7 cellular contexts compared by ENCODE assay signal in the genomic region with DNA sequence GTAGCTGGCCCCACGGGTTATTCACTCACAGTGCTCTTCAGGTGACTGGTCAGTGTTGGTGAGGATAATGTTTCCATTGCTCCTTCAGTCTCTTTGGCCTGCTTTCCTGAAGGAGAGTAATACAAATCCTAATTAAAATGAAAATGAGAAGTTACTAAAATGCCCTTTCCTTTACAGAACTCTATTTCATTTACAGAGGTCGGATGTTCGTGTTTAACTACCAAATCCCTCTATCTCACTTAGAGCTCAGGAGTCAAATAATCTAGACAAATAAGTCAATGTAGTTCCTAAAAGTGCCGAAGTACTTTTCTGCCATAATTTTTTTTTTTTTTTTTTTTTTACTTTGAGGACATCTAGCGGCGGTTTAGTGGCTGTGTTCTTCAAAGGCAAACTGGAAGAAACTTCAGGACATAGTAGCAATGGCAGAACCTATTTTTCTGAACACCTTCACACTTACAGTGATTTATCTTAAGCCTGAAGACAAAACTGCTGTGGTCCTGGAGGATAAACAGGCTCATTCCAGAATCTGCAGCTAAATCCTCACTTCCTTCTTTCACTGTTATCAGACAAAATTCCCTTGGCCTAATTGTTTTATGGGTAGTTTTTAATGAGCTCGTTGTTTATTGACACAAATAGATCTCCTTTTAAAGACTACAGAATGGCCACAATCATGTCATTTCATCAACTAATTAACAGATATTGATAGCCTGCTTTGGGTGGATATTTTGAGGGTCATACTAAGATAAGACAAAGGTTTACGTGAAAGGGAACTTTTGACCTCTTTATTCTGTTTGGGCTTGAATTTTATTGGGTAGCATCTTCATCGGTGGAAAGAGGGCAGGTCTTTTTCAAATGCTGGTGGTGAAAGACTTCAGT.
DNase-seq lines count a peak whose midpoint lies in the region; ATAC-seq and TF ChIP-seq lines count a peak whose summit lies in the region.

No MANE protein-coding gene starts in this region.

- H3K9ac ChIP-seq in mesenchymal stem cell (ENCODE audit: low read length) = peak overlapping the region; percentile 82

- no peak overlapping the region for H2AK5ac ChIP-seq in mesenchymal stem cell (ENCODE audit: low read length, severe bottlenecking)

- H3K36me3 ChIP-seq in mesenchymal stem cell (ENCODE audit: control insufficient read depth in 1 of 2, insufficient read depth in 2 of 2, low read depth in 1 of 2, low read length in 2 of 2) = no peaks in the 10 kb centered on the region

- TF ChIP-seq CTCF in GM12864 (IDR thresholded peaks at IDR 0.05; ENCODE audit: low read depth, low read length, missing control alignments) = peak; percentile 43

- no peaks in the 10 kb centered on the region for H3K9me3 ChIP-seq in mesenchymal stem cell (ENCODE audit: control insufficient read depth, low read length)

- H3K23ac ChIP-seq in mesenchymal stem cell (ENCODE audit: low read length in 2 of 2) = no peak overlapping the region

- H2AFZ ChIP-seq in mesenchymal stem cell (ENCODE audit: low read depth, low read length) = peak overlapping the region; percentile 27

- H3K4ac ChIP-seq in mesenchymal stem cell (ENCODE audit: low read depth in 1 of 2, low read length in 2 of 2) = peak overlapping the region in 1 of 2 experiments; percentile 47

- peak overlapping the region; percentile 47 for H3K4me2 ChIP-seq in mesenchymal stem cell (ENCODE audit: low read length, poor library complexity, severe bottlenecking)

- no peak overlapping the region for H2BK15ac ChIP-seq in mesenchymal stem cell (ENCODE audit: low read depth, poor library complexity, severe bottlenecking)

- no peak for ATAC-seq in HG03045 (IDR thresholded peaks at IDR 0.05; ENCODE audit: unreplicated experiment)

- in situ Hi-C loops in T47D (cut with HindIII; ENCODE audit: low pct_unique_long_range_greater_than_20kb, low sequenced_read_pairs) = no loop called here

- H4K91ac ChIP-seq in mesenchymal stem cell (ENCODE audit: low read length) = no peak overlapping the region

- no peak overlapping the region for H3K14ac ChIP-seq in mesenchymal stem cell (ENCODE audit: low read length in 2 of 2)

- peak overlapping the region; percentile 69 for H4K8ac ChIP-seq in mesenchymal stem cell (ENCODE audit: low read length)

- DNase-seq in GM12864 (ENCODE audit: low read depth) (no peak), NCI-H2196 treated with DMSO at 0.1 percent for 48 hours (lab: John Stamatoyannopoulos, UW; ENCODE audit: unreplicated experiment) (peak; percentile 3), T47D (ENCODE audit: low read depth in 1 of 2, low spot score in 1 of 2) (peak; percentile 1 to 62), mesenchymal stem cell (peak; percentile 79), NCI-H510A (lab: John Stamatoyannopoulos, UW) (no peak), 8988T (no peak)

- peak overlapping the region; percentile 90 for H2BK5ac ChIP-seq in mesenchymal stem cell (ENCODE audit: low read depth, low read length, poor library complexity, severe bottlenecking)

- no peak overlapping the region for H2BK12ac ChIP-seq in mesenchymal stem cell (ENCODE audit: low read length in 2 of 2)

- peak overlapping the region; percentile 8 for H2BK120ac ChIP-seq in mesenchymal stem cell (ENCODE audit: low read depth, low read length)

- H3K27ac ChIP-seq in mesenchymal stem cell (ENCODE audit: low read length, poor library complexity, severe bottlenecking) = peak overlapping the region; percentile 97

- H3K27me3 ChIP-seq in mesenchymal stem cell (ENCODE audit: control insufficient read depth in 1 of 2, insufficient read depth in 1 of 2, low read length in 2 of 2) = no peaks in the 10 kb centered on the region

- 4% methylated on average over 7 of the region's 9 CpGs for WGBS in mesenchymal stem cell

- peaks cover 2% of the 10 kb centered on the region for H3K79me1 ChIP-seq in mesenchymal stem cell (replicated peaks; ENCODE audit: low read length, poor library complexity, severe bottlenecking)

- no peaks in the 10 kb centered on the region for H3K4me1 ChIP-seq in mesenchymal stem cell (ENCODE audit: control insufficient read depth, insufficient read depth, low read depth, low read length)

- peak overlapping the region; percentile 40 to 86 for H3K18ac ChIP-seq in mesenchymal stem cell (ENCODE audit: low read depth in 1 of 2, low read length in 2 of 2)

- no peak overlapping the region for H3K4me3 ChIP-seq in GM12864 (ENCODE audit: low read depth, low read length)
- peak overlapping the region in 1 of 2 experiments; percentile 20 for H3K4me3 ChIP-seq in mesenchymal stem cell (ENCODE audit: insufficient read depth in 1 of 2, low read depth in 1 of 2, low read length in 2 of 2)

Comparison
In these comparisons a context has a peak if more than half of its experiments do, and no peak if none do; other contexts are left out.
1. DNase-seq: peak in NCI-H2196 treated with DMSO at 0.1 percent for 48 hours (single experiment), T47D (2 of 2) and mesenchymal stem cell (single experiment); none in GM12864 (single experiment), NCI-H510A (single experiment) and 8988T (single experiment).